Comparison of ENCODE assay signal across 12 cellular contexts in the genomic region with DNA sequence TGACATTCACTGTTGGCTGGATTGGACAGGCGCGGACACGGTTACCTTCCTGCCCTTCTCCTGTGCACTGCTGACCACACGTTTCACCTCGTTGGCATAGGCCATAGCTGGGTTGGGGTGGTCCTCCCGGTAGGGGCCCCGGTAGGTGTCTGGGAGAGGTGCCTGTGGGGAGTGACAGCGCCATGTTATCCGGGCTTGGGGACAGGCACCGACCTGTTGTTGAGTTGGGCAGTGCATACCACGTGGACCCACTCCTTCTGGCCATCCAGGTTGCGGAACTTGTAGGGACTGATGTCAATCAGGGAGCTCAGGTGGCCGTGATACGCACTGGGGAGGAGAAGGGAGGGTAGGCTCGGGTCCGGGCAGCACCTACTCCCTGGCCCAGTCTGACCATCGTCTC. TPM values are rescaled to one million over a fixed set of nuclear protein-coding genes. Genes with fewer than 3 reads are reported as not detected.
"Had no signal": no experiment of that assay in that cellular context is flagged by ENCODE, and none has a peak within 500 bp of the region (broad histone marks: within the 10 kb centered on the region; RNA-seq: fewer than 3 reads in every experiment).

No MANE protein-coding gene starts in this region.

- H3K4me1 ChIP-seq: testis had no signal

- H3K4me3 ChIP-seq: smooth muscle cell, testis, upper lobe of left lung had no signal

- H3K9me3 ChIP-seq: testis, upper lobe of left lung had no signal

- H3K27ac ChIP-seq: epithelial cell of prostate, testis, upper lobe of left lung had no signal

- DNase-seq: activated CD4-positive, alpha-beta T cell treated with anti-CD3 and anti-CD28 coated beads, Interleukin-2, amount 10 ng/mL, durations not matched to agents 7 days and 5 days; activated naive CD4-positive, alpha-beta T cell; aorta; naive thymus-derived CD8-positive, alpha-beta T cell; stimulated activated naive CD8-positive, alpha-beta T cell treated with anti-CD3 and anti-CD28 coated beads, Interleukin-15, amount 100 ng/mL, for 72 hours; testis had no signal

- H3K27me3 ChIP-seq: testis, upper lobe of left lung had no signal

- ATAC-seq: naive thymus-derived CD8-positive, alpha-beta T cell had no signal

RNA-seq across cellular contexts. Expression of gene GMCL2, which starts 37.2 kb away (rescaled TPM):
- total RNA-seq: activated CD4-positive, alpha-beta T cell treated with anti-CD3 and anti-CD28 coated beads, Interleukin-2, amount 10 ng/mL, durations not matched to agents 7 days and 5 days; aorta; dermis microvascular lymphatic vessel endothelial cell; mononuclear cell; T-helper 2 cell treated with Interferon-gamma antibody and Interleukin-4, amounts not matched to agents 100 ng/mL and 5 ng/mL, for 36 hours; upper lobe of left lung had no signal
- polyA plus RNA-seq: aorta; naive thymus-derived CD8-positive, alpha-beta T cell; smooth muscle cell had no signal
